In the genomic region with DNA sequence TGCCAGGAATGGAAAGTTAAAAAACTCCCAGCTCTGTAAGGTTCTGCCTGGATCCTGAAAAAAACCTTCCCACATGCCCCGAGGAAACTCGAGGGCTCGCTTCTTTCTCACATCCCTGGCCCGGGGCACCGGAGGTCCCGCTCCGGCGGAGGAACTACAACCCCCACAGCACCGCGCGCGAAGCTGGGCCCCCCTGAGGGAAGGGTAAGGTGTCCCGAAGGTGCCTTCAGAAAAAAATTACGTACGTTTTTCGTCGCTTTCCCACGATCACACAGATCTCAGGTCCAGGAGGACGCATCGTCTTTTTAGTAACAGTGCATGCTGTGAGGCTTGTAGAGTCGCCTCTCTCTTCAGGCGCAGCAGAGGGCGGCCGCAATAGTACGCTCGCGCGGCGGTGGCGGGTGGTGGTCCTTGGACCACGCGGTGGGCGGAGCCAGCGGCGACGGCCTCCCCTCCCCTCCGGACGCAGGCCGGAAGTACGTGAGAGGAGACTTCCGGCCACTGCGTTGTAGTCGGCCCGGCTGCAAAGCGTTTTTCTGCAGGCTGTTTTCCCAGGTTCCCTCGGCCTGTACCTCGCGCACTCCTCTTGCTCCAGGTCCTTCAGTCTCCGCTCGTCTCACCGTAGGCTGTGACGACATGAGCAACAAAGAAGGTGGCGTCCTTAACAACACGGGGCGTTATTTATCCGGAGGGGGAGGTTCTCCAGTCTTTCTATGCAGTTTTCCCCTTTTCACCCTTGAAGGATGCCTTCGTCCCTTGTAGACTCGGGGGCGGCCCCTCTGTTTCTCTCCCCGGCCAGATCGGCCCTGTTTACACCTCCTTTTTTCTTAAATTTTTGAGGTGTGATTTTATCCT, we compare ENCODE assay signal across 8 cellular contexts. TPM values are rescaled to one million over a fixed set of nuclear protein-coding genes. Genes with fewer than 3 reads are reported as not detected.
DNase-seq lines count a peak whose midpoint lies in the region; ATAC-seq and TF ChIP-seq lines count a peak whose summit lies in the region.

A gene with protein sequence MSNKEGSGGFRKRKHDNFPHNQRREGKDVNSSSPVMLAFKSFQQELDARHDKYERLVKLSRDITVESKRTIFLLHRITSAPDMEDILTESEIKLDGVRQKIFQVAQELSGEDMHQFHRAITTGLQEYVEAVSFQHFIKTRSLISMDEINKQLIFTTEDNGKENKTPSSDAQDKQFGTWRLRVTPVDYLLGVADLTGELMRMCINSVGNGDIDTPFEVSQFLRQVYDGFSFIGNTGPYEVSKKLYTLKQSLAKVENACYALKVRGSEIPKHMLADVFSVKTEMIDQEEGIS (plus strand): TSS at position 495 of the 855 bp plus-strand sequence. CDS start 142 bp downstream, at position 637.

- peak; percentile 83 to 88 for TF ChIP-seq POLR2A in tibial nerve (IDR thresholded peaks at IDR 0.05)

- H3K4me3 ChIP-seq in GM12864 (ENCODE audit: low read depth, low read length) (peak within 1 kb of the TSS; percentile 98), adipocyte (ENCODE audit: low read length) (peak within 1 kb of the TSS; percentile 95), cardiac muscle cell (peak within 1 kb of the TSS; percentile 96), parathyroid adenoma (ENCODE audit: low read depth, low read length) (peak within 1 kb of the TSS; percentile 84), tibial nerve (peak within 1 kb of the TSS; percentile 62 to 87 (median 75))

- H3K4me1 ChIP-seq in adipocyte (ENCODE audit: control insufficient read depth, insufficient read depth, low read length), result peaks cover 15% of the 10 kb centered on the region
- peaks cover 9% of the 10 kb centered on the region for H3K4me1 ChIP-seq in cardiac muscle cell (ENCODE audit: low read depth)
- H3K4me1 ChIP-seq in parathyroid adenoma, result no peaks in the 10 kb centered on the region
- H3K4me1 ChIP-seq in tibial nerve, result peaks cover 5 to 45% (median 10%) of the 10 kb centered on the region in 4 donors

- DNase-seq in GM12864 (ENCODE audit: low read depth), result peak; percentile 80
- peak; percentile 93 to 99 (median 96) for DNase-seq in NCI-H1417 (lab: John Stamatoyannopoulos, UW)
- DNase-seq in T follicular helper cell (ENCODE audit: low read depth), result peak; percentile 81
- peak; percentile 97 for DNase-seq in adipocyte (ENCODE audit: low read depth)
- peak; percentile 96 to 97 for DNase-seq in cardiac muscle cell (ENCODE audit: low read depth in 1 of 2, low spot score in 1 of 2)
- peak; percentile 81 to 83 for DNase-seq in tibial nerve (ENCODE audit: low spot score in 2 of 2)

- peak; percentile 97 for ATAC-seq in HG02759 (IDR thresholded peaks at IDR 0.05; ENCODE audit: unreplicated experiment)

- WGBS in tibial nerve, 2 donors, result 0 to 1% methylated on average over 28 to 58 of the region's 61 CpGs

- H3K79me2 ChIP-seq in parathyroid adenoma, result peaks cover 6% of the 10 kb centered on the region

- no peak for TF ChIP-seq CTCF in GM12864 (IDR thresholded peaks at IDR 0.05; ENCODE audit: low read depth, low read length, missing control alignments)
- TF ChIP-seq CTCF in cardiac muscle cell (IDR thresholded peaks at IDR 0.05; ENCODE audit: low read depth, low read length), result no peak
- TF ChIP-seq CTCF in parathyroid adenoma (IDR thresholded peaks at IDR 0.05), result no peak
- TF ChIP-seq CTCF in tibial nerve (IDR thresholded peaks at IDR 0.05), result peak in 1 of 5 experiments; percentile 55

- H3K27me3 ChIP-seq in adipocyte (replicated peaks; ENCODE audit: control insufficient read depth, insufficient read depth, low read length), result no peaks in the 10 kb centered on the region
- H3K27me3 ChIP-seq in cardiac muscle cell, result no peaks in the 10 kb centered on the region
- H3K27me3 ChIP-seq in parathyroid adenoma (ENCODE audit: control insufficient read depth, insufficient read depth, low read length), result no peaks in the 10 kb centered on the region
- H3K27me3 ChIP-seq in tibial nerve, result no peaks in the 10 kb centered on the region

- H2AFZ ChIP-seq in parathyroid adenoma, result peak within 1 kb of the TSS; percentile 81

- peak within 1 kb of the TSS; percentile 96 for H3K27ac ChIP-seq in cardiac muscle cell
- peak within 1 kb of the TSS; percentile 95 for H3K27ac ChIP-seq in parathyroid adenoma
- peak within 1 kb of the TSS; percentile 87 to 91 (median 89) for H3K27ac ChIP-seq in tibial nerve

- H3K9me3 ChIP-seq in adipocyte (ENCODE audit: control insufficient read depth, low read length) (no peaks in the 10 kb centered on the region), cardiac muscle cell (ENCODE audit: low read depth) (no peaks in the 10 kb centered on the region), parathyroid adenoma (ENCODE audit: control insufficient read depth, low read length) (no peaks in the 10 kb centered on the region), tibial nerve (no peaks in the 10 kb centered on the region)

- peak; percentile 95 to 98 for TF ChIP-seq EP300 in tibial nerve (IDR thresholded peaks at IDR 0.05)

- peak within 1 kb of the TSS; percentile 65 for H3K4me2 ChIP-seq in parathyroid adenoma (ENCODE audit: low read length)

- H3K36me3 ChIP-seq in adipocyte (ENCODE audit: control insufficient read depth, insufficient read depth, low read length, severe bottlenecking) (peaks cover 12% of the 10 kb centered on the region), cardiac muscle cell (peaks cover 2% of the 10 kb centered on the region), parathyroid adenoma (ENCODE audit: control insufficient read depth, insufficient read depth, low read length) (no peaks in the 10 kb centered on the region), tibial nerve (peaks cover 0 to 17% (median 3%) of the 10 kb centered on the region in 3 donors)

- H3K9ac ChIP-seq in adipocyte (ENCODE audit: low read length) (peak within 1 kb of the TSS; percentile 99), parathyroid adenoma (peak within 1 kb of the TSS; percentile 73)

RNA-seq across cellular contexts. Expression of the gene that starts here (rescaled TPM):
- total RNA-seq in cardiac muscle cell, result 18.9 and 29.9 TPM in 2 replicates
- polyA plus RNA-seq in cardiac muscle cell, result 40.3 and 44.5 TPM in 2 replicates
- total RNA-seq in tibial nerve, result 10 to 100 TPM; 17.9 to 25.3 (median 22.4) TPM

Comparison
In these comparisons a context has a peak if more than half of its experiments do, and no peak if none do; other contexts are left out.
1. Peak in every context shown above with its lines: DNase-seq, ATAC-seq, H3K4me3 ChIP-seq and H3K27ac ChIP-seq.